In genomic region chr4:102105983-102106382, GRCh38 we compare ENCODE assay signal across 33 cellular contexts.
"Had no signal": no experiment of that assay in that cellular context is flagged by ENCODE, and none has a peak within 500 bp of the region (broad histone marks: within the 10 kb centered on the region; RNA-seq: fewer than 3 reads in every experiment).

No MANE protein-coding gene starts in this region.

- FAIRE-seq: astrocyte, bronchial epithelial cell had no signal

- H3K4me3 ChIP-seq: adrenal gland, ascending aorta, body of pancreas, breast epithelium, cardiac muscle cell had no signal

- H3K4me1 ChIP-seq: adrenal gland, ascending aorta, body of pancreas, breast epithelium had no signal

- H3K27ac ChIP-seq: adrenal gland, ascending aorta, body of pancreas, brain microvascular endothelial cell, breast epithelium, cardiac muscle cell had no signal

- H3K36me3 ChIP-seq: adrenal gland, ascending aorta, brain microvascular endothelial cell, breast epithelium, cardiac muscle cell had no signal

- DNase-seq: activated effector memory CD4-positive, alpha-beta T cell treated with anti-CD3 and anti-CD28 coated beads, Interleukin-2, amount 50 U/mL, for 16 hours; activated effector memory CD4-positive, alpha-beta T cell treated with Interleukin-2 at 50 U/mL for 16 hours; activated gamma-delta T cell; activated gamma-delta T cell treated with Interleukin-2 at 50 U/mL for 16 hours; activated naive CD4-positive, alpha-beta T cell; activated naive CD4-positive, alpha-beta T cell treated with anti-CD3 and anti-CD28 coated beads for 36 hours; activated naive CD4-positive, alpha-beta T cell treated with anti-CD3 and anti-CD28 coated beads, Interleukin-2, amount 10 ng/mL, durations not matched to agents 7 days and 5 days; activated naive CD4-positive, alpha-beta T cell treated with anti-CD3 and anti-CD28 coated beads, Interleukin-2, amount 50 U/mL, for 16 hours; activated naive CD4-positive, alpha-beta T cell treated with Interleukin-2 at 50 U/mL for 16 hours; activated naive CD8-positive, alpha-beta T cell treated with anti-CD3 and anti-CD28 coated beads for 36 hours; activated naive CD8-positive, alpha-beta T cell treated with anti-CD3 and anti-CD28 coated beads, Interleukin-2, amount 10 ng/mL, durations not matched to agents 7 days and 5 days; activated naive CD8-positive, alpha-beta T cell treated with anti-CD3 and anti-CD28 coated beads, Interleukin-2, amount 50 U/mL, for 24 hours; activated T-cell treated with anti-CD3 and anti-CD28 coated beads, Interleukin-2, amount 50 U/mL, for 24 hours; activated T-cell treated with anti-CD3 and anti-CD28 coated beads, Interleukin-2, amount 50 U/mL, for 4 hours; activated T-cell treated with anti-CD3 and anti-CD28 coated beads, Interleukin-2, amount 50 U/mL, for 48 hours; activated T-cell treated with anti-CD3 and anti-CD28 coated beads, Interleukin-2, amount 50 U/mL, for 72 hours; adrenal gland; amniotic stem cell; amygdala; anterior cingulate cortex; aorta; body of pancreas; brain microvascular endothelial cell; caudate nucleus; central memory CD4-positive, alpha-beta T cell; cerebellar nuclear complex had no signal

- H3K27me3 ChIP-seq: adrenal gland, ascending aorta, body of pancreas, brain microvascular endothelial cell, breast epithelium, cardiac muscle cell had no signal

- ATAC-seq: activated naive CD4-positive, alpha-beta T cell treated with anti-CD3 and anti-CD28 coated beads, Interleukin-2, amount 50 U/mL, for 72 hours; activated naive CD8-positive, alpha-beta T cell treated with anti-CD3 and anti-CD28 coated beads, Interleukin-2, amount 50 U/mL, for 24 hours; activated T-cell treated with anti-CD3 and anti-CD28 coated beads, Interleukin-2, amount 50 U/mL, for 4 hours; activated T-cell treated with anti-CD3 and anti-CD28 coated beads, Interleukin-2, amount 50 U/mL, for 72 hours; activated T-helper 17 cell treated with anti-CD3 and anti-CD28 coated beads, Interleukin-2, amount 50 U/mL, for 72 hours; body of pancreas had no signal
